Comparison of ENCODE assay signal across 15 cellular contexts in genomic region chr10:88428442-88428841, GRCh38.
DNase-seq lines count a peak whose midpoint lies in the region; FAIRE-seq and TF ChIP-seq lines count a peak whose summit lies in the region.
"Had no signal": no experiment of that assay in that cellular context is flagged by ENCODE, and none has a peak within 500 bp of the region (broad histone marks: within the 10 kb centered on the region; RNA-seq: fewer than 3 reads in every experiment).

No MANE protein-coding gene starts in this region.

- no peaks in the 10 kb centered on the region for H3K36me3 Mint-ChIP-seq in osteocyte (ENCODE audit: unreplicated experiment)

- H3K9me3 ChIP-seq in GM23248 (ENCODE audit: low read depth), result no peaks in the 10 kb centered on the region
- H3K9me3 ChIP-seq: tibial nerve had no signal

- H4K20me1 ChIP-seq in GM23248 (ENCODE audit: insufficient read depth), result no peaks in the 10 kb centered on the region

- H3K27me3 Mint-ChIP-seq in osteocyte (ENCODE audit: unreplicated experiment), result peaks cover 8% of the 10 kb centered on the region
- H3K27me3 Mint-ChIP-seq: activated CD8-positive, alpha-beta T cell treated with anti-CD3 and anti-CD28 coated beads for 36 hours had no signal

- TF ChIP-seq POLR2A in GM12891 (IDR thresholded peaks at IDR 0.05; ENCODE audit: low read depth, low read length), result no peak

- TF ChIP-seq CTCF in choroid plexus epithelial cell (conservative IDR thresholded peaks at IDR 0.05; ENCODE audit: low read depth, low read length) (no peak), osteocyte (IDR thresholded peaks at IDR 0.05) (no peak)

- no peak overlapping the region for H3K27ac Mint-ChIP-seq in osteocyte (ENCODE audit: unreplicated experiment)
- H3K27ac Mint-ChIP-seq: activated CD8-positive, alpha-beta T cell treated with anti-CD3 and anti-CD28 coated beads for 36 hours; activated naive CD8-positive, alpha-beta T cell treated with anti-CD3 and anti-CD28 coated beads, Interleukin-2, amount 10 ng/mL, durations not matched to agents 7 days and 5 days had no signal

- H3K4me3 ChIP-seq in GM23248 (no peak overlapping the region), choroid plexus epithelial cell (ENCODE audit: low read depth, low read length) (no peak overlapping the region)
- H3K4me3 ChIP-seq: tibial nerve had no signal

- no peak overlapping the region for H3K4me3 Mint-ChIP-seq in osteocyte (ENCODE audit: unreplicated experiment)
- H3K4me3 Mint-ChIP-seq: activated CD8-positive, alpha-beta T cell treated with anti-CD3 and anti-CD28 coated beads for 36 hours; activated naive CD8-positive, alpha-beta T cell treated with anti-CD3 and anti-CD28 coated beads, Interleukin-2, amount 10 ng/mL, durations not matched to agents 7 days and 5 days; H9 had no signal

- 91 to 95% methylated on average over 1 of the region's 1 CpG for WGBS in GM23248 (ENCODE audit: low coverage in 1 of 2, low lambda C conversion rate in 2 of 2, missing lambda C conversion rate in 2 of 2), 2 experiments

- H3K79me2 ChIP-seq in GM23248 (ENCODE audit: insufficient read depth), result no peaks in the 10 kb centered on the region
- H3K79me2 ChIP-seq: parathyroid adenoma had no signal

- FAIRE-seq in GM12891 (lab: Jason Lieb, UNC) (no peak), GM19239 (lab: Jason Lieb, UNC) (no peak)

- in situ Hi-C loops in GM23248 (cut with MboI), result no loop called here

- H3F3A ChIP-seq in GM23248 (ENCODE audit: insufficient read depth), result no peaks in the 10 kb centered on the region; the same call in 1 of the 2 replicates

- no peaks in the 10 kb centered on the region; the same call in 1 of the 2 replicates for H3K9me2 ChIP-seq in GM23248 (ENCODE audit: insufficient read depth)

- peaks cover 5% of the 10 kb centered on the region for H3K4me1 Mint-ChIP-seq in osteocyte (ENCODE audit: unreplicated experiment)
- H3K4me1 Mint-ChIP-seq: activated naive CD8-positive, alpha-beta T cell treated with anti-CD3 and anti-CD28 coated beads, Interleukin-2, amount 10 ng/mL, durations not matched to agents 7 days and 5 days; H9 had no signal

- H3K36me3 ChIP-seq in GM23248 (ENCODE audit: low read depth), result no peaks in the 10 kb centered on the region
- H3K36me3 ChIP-seq: tibial nerve had no signal

- DNase-seq in GM23248 (peak; percentile 67), NCI-H748 (lab: John Stamatoyannopoulos, UW; ENCODE audit: unreplicated experiment) (peak; percentile 56), choroid plexus epithelial cell (ENCODE audit: low read depth) (peak; percentile 30), renal cortical epithelial cell (ENCODE audit: low read depth) (peak; percentile 46), GM12891 (ENCODE audit: insufficient read length, low spot score) (no peak), GM19239 (ENCODE audit: insufficient read length, low spot score) (no peak), osteocyte (ENCODE audit: extremely low spot score, unreplicated experiment) (no peak)
- DNase-seq: activated CD8-positive, alpha-beta T cell treated with anti-CD3 and anti-CD28 coated beads for 36 hours; activated naive CD8-positive, alpha-beta T cell treated with anti-CD3 and anti-CD28 coated beads, Interleukin-2, amount 10 ng/mL, durations not matched to agents 7 days and 5 days; H9; kidney glomerular epithelial cell; NCI-H187 had no signal

- peaks cover 9% of the 10 kb centered on the region for H3K9me3 Mint-ChIP-seq in osteocyte (ENCODE audit: unreplicated experiment)
- H3K9me3 Mint-ChIP-seq: activated CD8-positive, alpha-beta T cell treated with anti-CD3 and anti-CD28 coated beads for 36 hours; H9 had no signal

- peaks cover 11% of the 10 kb centered on the region for H3K4me1 ChIP-seq in GM23248 (ENCODE audit: insufficient read depth)
- H3K4me1 ChIP-seq: parathyroid adenoma had no signal

- no peak overlapping the region for H3K27ac ChIP-seq in GM23248
- H3K27ac ChIP-seq: HL-60, parathyroid adenoma had no signal

- H2AFZ ChIP-seq in GM23248, result no peak overlapping the region
- H2AFZ ChIP-seq: parathyroid adenoma had no signal

- H3K9ac ChIP-seq in GM23248, result no peak overlapping the region
- H3K9ac ChIP-seq: parathyroid adenoma had no signal

- H3K4me2 ChIP-seq in GM23248 (ENCODE audit: unreplicated experiment), result peak overlapping the region; percentile 9

- no peaks in the 10 kb centered on the region for H3K27me3 ChIP-seq in GM23248 (replicated peaks; ENCODE audit: insufficient read depth)
- H3K27me3 ChIP-seq: tibial nerve had no signal

TF ChIP-seq in GM12891, 5 proteins besides CTCF, POLR2A, EP300 and RAD21:
- no peak for TF ChIP-seq POU2F2 (IDR thresholded peaks at IDR 0.05; ENCODE audit: low read depth, low read length)
- TF ChIP-seq SPI1 (IDR thresholded peaks at IDR 0.05; ENCODE audit: low read depth, low read length), result no peak
- TF ChIP-seq POLR2AphosphoS5 (IDR thresholded peaks at IDR 0.05; ENCODE audit: low read depth, low read length), result no peak
- no peak for TF ChIP-seq PAX5 (IDR thresholded peaks at IDR 0.05; ENCODE audit: insufficient read depth, low read length, severe bottlenecking)
- TF ChIP-seq TAF1 (IDR thresholded peaks at IDR 0.05; ENCODE audit: low read depth, low read length), result no peak

Comparison
In these comparisons a context has a peak if more than half of its experiments do, and no peak if none do; other contexts are left out.
1. DNase-seq: peak in GM23248 (single experiment), NCI-H748 (single experiment), choroid plexus epithelial cell (single experiment) and renal cortical epithelial cell (single experiment); none in GM12891 (single experiment), GM19239 (single experiment) and osteocyte (single experiment).